In genomic region chr2:171530378-171530777, GRCh38 we compare ENCODE assay signal across 25 cellular contexts. TPM values are rescaled to one million over a fixed set of nuclear protein-coding genes. Genes with fewer than 3 reads are reported as not detected.
DNase-seq lines count a peak whose midpoint lies in the region; ATAC-seq, FAIRE-seq and TF ChIP-seq lines count a peak whose summit lies in the region.
"Had no signal": no experiment of that assay in that cellular context is flagged by ENCODE, and none has a peak within 500 bp of the region (broad histone marks: within the 10 kb centered on the region; RNA-seq: fewer than 3 reads in every experiment).

No MANE protein-coding gene starts in this region.

- H3K27ac ChIP-seq in SK-N-SH (ENCODE audit: low read depth in 2 of 2, low read length in 1 of 2) (peak overlapping the region in 1 of 2 experiments; percentile 91; a peak in 2 of 4 replicates), endothelial cell of umbilical vein (ENCODE audit: insufficient read depth, low read depth, low read length) (no peak overlapping the region)
- H3K27ac ChIP-seq: right lobe of liver had no signal

- H2AFZ ChIP-seq in SK-N-SH (ENCODE audit: low read depth) (no peak overlapping the region), endothelial cell of umbilical vein (ENCODE audit: low read depth, low read length) (no peak overlapping the region)

- H3K36me3 Mint-ChIP-seq in osteocyte (ENCODE audit: unreplicated experiment) (peaks cover 22% of the 10 kb centered on the region), glutamatergic neuron (ENCODE audit: unreplicated experiment) (peaks cover 5% of the 10 kb centered on the region)
- H3K36me3 Mint-ChIP-seq: activated CD4-positive, alpha-beta memory T cell treated with anti-CD3 and anti-CD28 coated beads for 36 hours; CD8-positive, alpha-beta memory T cell had no signal

- no peak for TF ChIP-seq RAD21 in SK-N-SH (IDR thresholded peaks at IDR 0.05; ENCODE audit: low read length)

- TF ChIP-seq CTCF in SK-N-SH (IDR thresholded peaks at IDR 0.05) (no peak), endothelial cell of umbilical vein (IDR thresholded peaks at IDR 0.05; ENCODE audit: extremely low read depth in 1 of 2, insufficient read depth in 1 of 2, low read depth in 1 of 2, low read length in 2 of 2) (no peak), osteocyte (IDR thresholded peaks at IDR 0.05) (no peak), glutamatergic neuron (IDR thresholded peaks at IDR 0.05; ENCODE audit: partially characterized antibody, unreplicated experiment) (no peak), GM13977 (IDR thresholded peaks at IDR 0.05; ENCODE audit: extremely low read depth, insufficient read depth, missing control alignments) (no peak)

- H3K27me3 ChIP-seq in SK-N-SH (ENCODE audit: insufficient read depth) (no peaks in the 10 kb centered on the region), endothelial cell of umbilical vein (ENCODE audit: control insufficient read depth in 2 of 2, insufficient read depth in 2 of 2, low read length in 2 of 2) (no peaks in the 10 kb centered on the region)
- H3K27me3 ChIP-seq: right lobe of liver had no signal

- DNase-seq in SK-N-SH, result no peak
- DNase-seq in endothelial cell of umbilical vein (ENCODE audit: low read depth, low spot score), result no peak
- DNase-seq in osteocyte (ENCODE audit: extremely low spot score, unreplicated experiment), result no peak
- DNase-seq in glutamatergic neuron, result no peak
- DNase-seq in GM13977 (ENCODE audit: low spot score), result no peak
- DNase-seq: 8988T; activated effector memory CD4-positive, alpha-beta T cell treated with anti-CD3 and anti-CD28 coated beads, Interleukin-2, amount 50 U/mL, for 16 hours; CD8-positive, alpha-beta memory T cell; cortex of kidney; DMS153; midbrain; NCI-H1092 treated with DMSO at 0.1 percent for 48 hours; NCI-H2081 treated with DMSO at 0.1 percent for 48 hours; NCI-H446 treated with DMSO at 0.1 percent for 48 hours; right lobe of liver had no signal

- no peak overlapping the region for H3K4me3 Mint-ChIP-seq in osteocyte (ENCODE audit: unreplicated experiment)
- no peak overlapping the region for H3K4me3 Mint-ChIP-seq in glutamatergic neuron (ENCODE audit: unreplicated experiment)
- H3K4me3 Mint-ChIP-seq: activated CD4-positive, alpha-beta memory T cell treated with anti-CD3 and anti-CD28 coated beads for 36 hours; activated naive CD8-positive, alpha-beta T cell treated with anti-CD3 and anti-CD28 coated beads, Interleukin-2, amount 50 U/mL, for 24 hours; endodermal cell; nephron; WTC11 had no signal

- H3K9me2 ChIP-seq in SK-N-SH, result no peaks in the 10 kb centered on the region

- intact Hi-C loops in endothelial cell of umbilical vein (cut with micrococcal nuclease), result no loop called here

- no peaks in the 10 kb centered on the region for H3K36me3 ChIP-seq in SK-N-SH (replicated peaks in 1 of 2; ENCODE audit: control insufficient read depth in 1 of 2, insufficient read depth in 2 of 2, low read length in 1 of 2)
- H3K36me3 ChIP-seq in endothelial cell of umbilical vein (ENCODE audit: control insufficient read depth in 2 of 2, extremely low read depth in 1 of 2, insufficient read depth in 2 of 2, low read length in 2 of 2), result no peaks in the 10 kb centered on the region
- H3K36me3 ChIP-seq: right lobe of liver had no signal

- CTCF ChIA-PET in SK-N-SH (lab: Yijun Ruan, JAX) (interaction anchor here (0.8 to 1.5 kb wide), 5 partner anchors 9 to 263 kb away, joined by 3 to 5 read pairs (median 4); partner anchors contain the start of gene CYBRD1), endothelial cell of umbilical vein (lab: Charles Lee) (interaction anchor here (1.6 to 2.5 kb wide), 2 partner anchors 8 to 12 kb away, joined by 9 to 13 read pairs; partner anchors contain the start of gene CYBRD1)

- peaks cover 79% of the 10 kb centered on the region for H3K79me2 ChIP-seq in SK-N-SH (ENCODE audit: insufficient read depth)
- peaks cover 2% of the 10 kb centered on the region for H3K79me2 ChIP-seq in endothelial cell of umbilical vein (ENCODE audit: control insufficient read depth, insufficient read depth, low read length)

- in situ Hi-C loops in GM13977 (cut with MboI; ENCODE audit: low pct_unique_long_range_greater_than_20kb, low sequenced_read_pairs, unreplicated experiment), result no loop called here

- POLR2A ChIA-PET in SK-N-SH (lab: Yijun Ruan, JAX) (no interaction called here), endothelial cell of umbilical vein (lab: Charles Lee) (interaction anchor here (0.5 kb wide), 1 partner anchor 1215 kb away, joined by 3 read pairs; no protein-coding TSS in a partner anchor)

- no peaks in the 10 kb centered on the region for H3K27me3 Mint-ChIP-seq in osteocyte (ENCODE audit: unreplicated experiment)
- H3K27me3 Mint-ChIP-seq in glutamatergic neuron (ENCODE audit: unreplicated experiment), result peaks cover 2% of the 10 kb centered on the region

- H3F3A ChIP-seq in SK-N-SH (replicated peaks; ENCODE audit: insufficient read depth), result peaks cover 18% of the 10 kb centered on the region

- dilution Hi-C loops in endothelial cell of umbilical vein (cut with MboI; ENCODE audit: extremely low pct_ligation_motif_present, low sequenced_read_pairs), result no loop called here

- peak; percentile 42 for FAIRE-seq in endothelial cell of umbilical vein (lab: Jason Lieb, UNC)
- FAIRE-seq: bronchial epithelial cell, G401.6 had no signal

- no peak for TF ChIP-seq EP300 in SK-N-SH (IDR thresholded peaks at IDR 0.05; ENCODE audit: borderline replicate concordance in 1 of 2, low read depth in 1 of 2, low read length in 1 of 2)

- H3K9ac ChIP-seq in SK-N-SH, result no peak overlapping the region
- no peak overlapping the region for H3K9ac ChIP-seq in endothelial cell of umbilical vein (replicated peaks; ENCODE audit: extremely low read depth, insufficient read depth, low read length)

- H3K9me3 Mint-ChIP-seq in osteocyte (ENCODE audit: unreplicated experiment), result peaks cover 4% of the 10 kb centered on the region
- no peaks in the 10 kb centered on the region for H3K9me3 Mint-ChIP-seq in glutamatergic neuron (ENCODE audit: unreplicated experiment)
- H3K9me3 Mint-ChIP-seq: nephron had no signal

- 90% methylated on average over 4 of the region's 4 CpGs for WGBS in SK-N-SH (ENCODE audit: low lambda C conversion rate)

- H3K4me1 ChIP-seq in SK-N-SH (ENCODE audit: control insufficient read depth in 1 of 2, insufficient read depth in 2 of 2, low read depth in 1 of 2, low read length in 1 of 2), result peaks cover 0 to 4% of the 10 kb centered on the region in 2 experiments; a peak in 1 of 4 replicates
- peaks cover 15% of the 10 kb centered on the region for H3K4me1 ChIP-seq in endothelial cell of umbilical vein (ENCODE audit: control insufficient read depth, extremely low read depth, insufficient read depth, low read length)
- H3K4me1 ChIP-seq: right lobe of liver had no signal

- no TSS peak for BruUV-seq in endothelial cell of umbilical vein (replicated peaks; lab: Mats Ljungman, UMichigan)

- TF ChIP-seq POLR2A in endothelial cell of umbilical vein (IDR thresholded peaks at IDR 0.05; ENCODE audit: low read depth, low read length), result no peak
- TF ChIP-seq POLR2A in GM18505 (IDR thresholded peaks at IDR 0.05; ENCODE audit: borderline replicate concordance, extremely low read depth, insufficient read depth, insufficient read length), result no peak

- H3K4me1 Mint-ChIP-seq in osteocyte (ENCODE audit: unreplicated experiment) (peaks cover 48% of the 10 kb centered on the region), glutamatergic neuron (ENCODE audit: low read depth, unreplicated experiment) (no peaks in the 10 kb centered on the region)
- H3K4me1 Mint-ChIP-seq: activated naive CD8-positive, alpha-beta T cell treated with anti-CD3 and anti-CD28 coated beads, Interleukin-2, amount 50 U/mL, for 24 hours; CD8-positive, alpha-beta memory T cell; endodermal cell; WTC11 had no signal

- no peak overlapping the region for H3K4me3 ChIP-seq in SK-N-SH (ENCODE audit: low read depth in 2 of 2, low read length in 1 of 2)
- no peak overlapping the region for H3K4me3 ChIP-seq in endothelial cell of umbilical vein (replicated peaks in 1 of 3; ENCODE audit: insufficient read depth in 1 of 3, low read depth in 1 of 3, low read length in 3 of 3)
- H3K4me3 ChIP-seq: right lobe of liver had no signal

- H3K9me3 ChIP-seq in SK-N-SH (no peaks in the 10 kb centered on the region), endothelial cell of umbilical vein (replicated peaks; ENCODE audit: control insufficient read depth, insufficient read depth, low read length) (no peaks in the 10 kb centered on the region)
- H3K9me3 ChIP-seq: right lobe of liver had no signal

- peak overlapping the region; percentile 68; the same call in 1 of the 2 replicates for H3K4me2 ChIP-seq in SK-N-SH
- no peak overlapping the region for H3K4me2 ChIP-seq in endothelial cell of umbilical vein (ENCODE audit: insufficient read depth, low read length)

- ATAC-seq in SK-N-SH treated with all-trans-retinoic acid at 6 μM for 48 hours (no peak; the same call in 2 of the 3 replicates), GM18505 (IDR thresholded peaks at IDR 0.05; ENCODE audit: unreplicated experiment) (no peak), GM21717 (IDR thresholded peaks at IDR 0.05; ENCODE audit: unreplicated experiment) (no peak)
- ATAC-seq: activated naive CD8-positive, alpha-beta T cell treated with anti-CD3 and anti-CD28 coated beads, Interleukin-2, amount 50 U/mL, for 24 hours; WTC11 had no signal

- H3K27ac Mint-ChIP-seq in osteocyte (ENCODE audit: unreplicated experiment) (peak overlapping the region; percentile 92), glutamatergic neuron (ENCODE audit: unreplicated experiment) (no peak overlapping the region)
- H3K27ac Mint-ChIP-seq: activated CD4-positive, alpha-beta memory T cell treated with anti-CD3 and anti-CD28 coated beads for 36 hours; activated naive CD8-positive, alpha-beta T cell treated with anti-CD3 and anti-CD28 coated beads, Interleukin-2, amount 50 U/mL, for 24 hours; CD8-positive, alpha-beta memory T cell; endodermal cell; nephron; WTC11 had no signal

- no peaks in the 10 kb centered on the region for H3K9me1 ChIP-seq in endothelial cell of umbilical vein (replicated peaks; ENCODE audit: control insufficient read depth, extremely low read depth, insufficient read depth, low read length)

- H4K20me1 ChIP-seq in SK-N-SH (ENCODE audit: insufficient read depth), result no peaks in the 10 kb centered on the region
- peaks cover 2% of the 10 kb centered on the region for H4K20me1 ChIP-seq in endothelial cell of umbilical vein (replicated peaks; ENCODE audit: control insufficient read depth, extremely low read depth, insufficient read depth, low read length)

RNA-seq across cellular contexts. Expression of gene CYBRD1, which starts 8.1 kb away (rescaled TPM):
- polyA plus RNA-seq in SK-N-SH (2012; rRNA removed) (21.1 and 34.8 TPM in 2 replicates), endothelial cell of umbilical vein (23.1 and 24.1 TPM in 2 replicates)
- 34.5 and 35.0 TPM in 2 replicates for polyA plus RNA-seq in SK-N-SH (2012; cell fraction: cytosol; rRNA removed)
- polyA plus RNA-seq in SK-N-SH (2012; cell fraction: nucleus; rRNA removed), result 12.9 and 19.4 TPM in 2 replicates
- total RNA-seq in endothelial cell of umbilical vein (22.8 and 24.8 TPM in 2 replicates), osteocyte (140 and 148 TPM in 2 replicates), glutamatergic neuron (ENCODE audit: unreplicated experiment) (0.54 TPM)
- 10.0 and 12.2 TPM in 2 replicates for polyA plus RNA-seq in endothelial cell of umbilical vein (2011; cell fraction: cytosol; rRNA removed)
- polyA plus RNA-seq in endothelial cell of umbilical vein (2011; cell fraction: nucleus; rRNA removed), result 11.2 and 11.4 TPM in 2 replicates
- 18.4 and 24.1 TPM in 2 replicates for polyA plus RNA-seq in endothelial cell of umbilical vein (2012)
- polyA minus RNA-seq in endothelial cell of umbilical vein, result 45.6 and 47.3 TPM in 2 replicates
- polyA minus RNA-seq in endothelial cell of umbilical vein (2011; cell fraction: cytosol; rRNA and poly(A)+ RNA removed), result 1.4 TPM
- 7.1 and 9.3 TPM in 2 replicates for polyA minus RNA-seq in endothelial cell of umbilical vein (2011; cell fraction: nucleus; rRNA and poly(A)+ RNA removed)

Comparison
In these comparisons a context has a peak if more than half of its experiments do, and no peak if none do; other contexts are left out.
1. RNA of gene CYBRD1, which starts 8.1 kb away (total RNA-seq): 140 to 148 TPM in osteocyte and 22.8 to 24.8 TPM in endothelial cell of umbilical vein; 0.54 TPM in glutamatergic neuron (single experiment); every median in the first group is over 10 times any median in the second.